ENCODE assay signal across 11 cellular contexts in genomic region chr1:63698001-63698838, GRCh38.
A peak's percentile ranks its signal among the peaks of the same experiment; 100 is the strongest.
DNase-seq lines count a peak whose midpoint lies in the region; ATAC-seq, FAIRE-seq and TF ChIP-seq lines count a peak whose summit lies in the region.
"Had no signal": no experiment of that assay in that cellular context is flagged by ENCODE, and none has a peak within 500 bp of the region (broad histone marks: within the 10 kb centered on the region; RNA-seq: fewer than 3 reads in every experiment).

No MANE protein-coding gene starts in this region.

- TF ChIP-seq CTCF in ascending aorta (IDR thresholded peaks at IDR 0.05) (no peak), heart right ventricle (IDR thresholded peaks at IDR 0.05) (no peak), kidney (IDR thresholded peaks at IDR 0.05; ENCODE audit: borderline replicate concordance, extremely low read depth, insufficient read depth) (no peak)

- WGBS in heart right ventricle, 2 donors, result 37 to 54% methylated on average over 13 of the region's 13 CpGs
- 13 to 16% methylated on average over 13 of the region's 13 CpGs for WGBS in aorta, 2 donors

- intact Hi-C loops in ascending aorta (cut with DNase I), result no loop called here
- intact Hi-C loops in heart right ventricle (cut with DNase I), result loop anchor here in 8 of 10 donors (5.0 to 10.0 kb wide), 9 partner anchors 74 to 439 kb away; partner anchors contain the start of gene ROR1 (in 4 of the 8)
- intact Hi-C loops in aorta (cut with DNase I), result loop anchor here (5.0 to 10.0 kb wide), 5 partner anchors 157 to 437 kb away; no protein-coding TSS in a partner anchor
- intact Hi-C loops in kidney (cut with DNase I), result no loop called here

- peak overlapping the region; percentile 77 to 90 for H3K27ac ChIP-seq in ascending aorta
- peak overlapping the region; percentile 76 to 99 (median 93) for H3K27ac ChIP-seq in heart right ventricle
- peak overlapping the region; percentile 92 to 95 for H3K27ac ChIP-seq in aorta (ENCODE audit: low read depth in 1 of 2, low read length in 2 of 2)
- H3K27ac ChIP-seq in kidney (ENCODE audit: low read depth in 2 of 2, low read length in 2 of 2), result no peak overlapping the region

- H3K27me3 ChIP-seq in ascending aorta (no peaks in the 10 kb centered on the region), heart right ventricle (no peaks in the 10 kb centered on the region), aorta (ENCODE audit: control insufficient read depth in 1 of 2, insufficient read depth in 2 of 2, low read length in 1 of 2) (no peaks in the 10 kb centered on the region)

- H3K4me1 ChIP-seq in ascending aorta, result peaks cover 4 to 18% of the 10 kb centered on the region in 2 donors
- peaks cover 0 to 37% (median 16%) of the 10 kb centered on the region in 9 donors for H3K4me1 ChIP-seq in heart right ventricle
- peaks cover 2 to 6% of the 10 kb centered on the region in 2 donors for H3K4me1 ChIP-seq in aorta (ENCODE audit: control insufficient read depth in 1 of 2, insufficient read depth in 2 of 2, low read length in 2 of 2)
- no peaks in the 10 kb centered on the region for H3K4me1 ChIP-seq in kidney (ENCODE audit: control insufficient read depth in 1 of 2, insufficient read depth in 1 of 2, low read depth in 1 of 2, low read length in 2 of 2)

- H3K9ac ChIP-seq in kidney (ENCODE audit: low read length in 2 of 2), result no peak overlapping the region

- H3K36me3 ChIP-seq in ascending aorta (no peaks in the 10 kb centered on the region), heart right ventricle (no peaks in the 10 kb centered on the region), aorta (ENCODE audit: control insufficient read depth in 1 of 2, insufficient read depth in 2 of 2, low read length in 1 of 2) (no peaks in the 10 kb centered on the region), kidney (ENCODE audit: control insufficient read depth in 1 of 2, insufficient read depth in 2 of 2, low read length in 2 of 2) (no peaks in the 10 kb centered on the region)

- H3K9me3 ChIP-seq in ascending aorta (no peaks in the 10 kb centered on the region), heart right ventricle (no peaks in the 10 kb centered on the region), aorta (ENCODE audit: control insufficient read depth, low read length) (no peaks in the 10 kb centered on the region), kidney (ENCODE audit: control insufficient read depth in 1 of 2, low read length in 2 of 2) (no peaks in the 10 kb centered on the region)

- peak; percentile 63 to 94 (median 89) for ATAC-seq in heart right ventricle
- peak; percentile 85 for ATAC-seq in aorta (ENCODE audit: low FRiP score)

- FAIRE-seq in kidney (lab: Jason Lieb, UNC), result no peak
- FAIRE-seq: D721Med had no signal

- H3K4me3 ChIP-seq in ascending aorta (no peak overlapping the region), heart right ventricle (no peak overlapping the region), aorta (ENCODE audit: low read length in 2 of 2) (no peak overlapping the region), kidney (ENCODE audit: low read length in 2 of 2) (no peak overlapping the region)

- DNase-seq in ascending aorta (ENCODE audit: low spot score in 2 of 2), result peak; percentile 44 to 88
- peak; percentile 61 to 69 for DNase-seq in heart right ventricle
- peak; percentile 56 for DNase-seq in pons (ENCODE audit: low spot score)
- DNase-seq in aorta, result peak; percentile 80 to 90
- no peak for DNase-seq in activated CD4-positive, alpha-beta T cell treated with anti-CD3 and anti-CD28 coated beads for 4 hours
- DNase-seq in kidney, result no peak
- no peak for DNase-seq in HuH-7.5 (ENCODE audit: low spot score)
- DNase-seq: activated B cell treated with CpG ODN at 0.5 μM for 24 hours; activated T-cell treated with anti-CD3 and anti-CD28 coated beads, Interleukin-2, amount 50 U/mL, for 48 hours; kidney glomerular epithelial cell had no signal

Comparison
In these comparisons a context has a peak if more than half of its experiments do, and no peak if none do; other contexts are left out.
1. DNase-seq: peak in ascending aorta (2 of 2), heart right ventricle (2 of 2), pons (single experiment) and aorta (2 of 2); none in activated CD4-positive, alpha-beta T cell treated with anti-CD3 and anti-CD28 coated beads for 4 hours (0 of 2), kidney (single experiment) and HuH-7.5 (single experiment).
2. H3K27ac ChIP-seq: peak in ascending aorta (2 of 2), heart right ventricle (10 of 10) and aorta (2 of 2); none in kidney (0 of 2).
3. intact Hi-C loops: an anchor here in heart right ventricle (5.0 to 10.0 kb wide) and aorta (5.0 to 10.0 kb wide); none called in ascending aorta and kidney.